1 cellular context compared by ENCODE assay signal in the genomic region with DNA sequence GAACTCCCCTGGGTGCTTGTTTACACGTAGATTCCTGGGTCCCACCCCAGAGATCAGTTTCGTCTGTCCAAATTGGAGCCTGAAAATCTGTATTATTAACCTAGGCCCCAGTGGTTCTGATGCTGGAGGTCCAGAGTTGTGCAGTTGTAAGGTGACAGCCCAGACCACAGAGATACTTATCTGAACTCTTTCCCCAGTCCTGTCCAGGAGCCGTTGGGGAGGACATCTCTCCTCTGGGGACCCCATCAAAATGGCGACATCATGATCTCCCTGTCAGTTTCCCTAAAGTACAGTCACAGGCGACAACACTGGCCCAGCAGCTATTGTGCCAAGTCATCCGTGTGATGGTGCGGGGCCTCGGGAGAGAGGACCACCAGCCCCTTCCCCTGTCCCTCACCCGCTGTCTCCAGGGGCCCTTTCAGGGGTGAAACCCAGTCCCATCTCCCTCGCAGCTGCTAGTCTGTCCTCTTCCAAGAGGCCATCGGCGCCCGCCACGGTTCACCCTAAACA.
TF ChIP-seq lines count a peak whose summit lies in the region.

No MANE protein-coding gene starts in this region.

TF ChIP-seq in HepG2, 621 proteins besides CTCF, POLR2A, EP300 and RAD21:
- TF ChIP-seq SAP130 (CRISPR knock-in tag; IDR thresholded peaks at IDR 0.05; ENCODE audit: low read depth): peak; percentile 21; the same call in 1 of the 2 replicates
- no peak for TF ChIP-seq ZNF891 (CRISPR knock-in tag; IDR thresholded peaks at IDR 0.05)
- 0 out of 2 replicates have a peak, but pooled peaks have one; percentile 6 for TF ChIP-seq HOXA3 (CRISPR knock-in tag; IDR thresholded peaks at IDR 0.05)
- TF ChIP-seq ZNF225 (CRISPR knock-in tag; IDR thresholded peaks at IDR 0.05): no peak
- 0 out of 2 replicates have a peak, but pooled peaks have one; percentile 19 for TF ChIP-seq POGK (CRISPR knock-in tag; conservative IDR thresholded peaks at IDR 0.05)
- 0 out of 2 replicates have a peak, but pooled peaks have one; percentile 1 for TF ChIP-seq KAT8 (CRISPR knock-in tag; IDR thresholded peaks at IDR 0.05)
- peak; percentile 36 for TF ChIP-seq ZNF501 (CRISPR knock-in tag; IDR thresholded peaks at IDR 0.05)
